1 cellular context compared by ENCODE assay signal in genomic region chr4:128560754-128561495, GRCh38.
TF ChIP-seq lines count a peak whose summit lies in the region.

No MANE protein-coding gene starts in this region.

TF ChIP-seq in K562, 482 proteins besides CTCF, POLR2A, EP300 and RAD21 (continued from another document and continues in another):
- no peak for TF ChIP-seq E2F5 (CRISPR knock-in tag; IDR thresholded peaks at IDR 0.05)
- no peak for TF ChIP-seq POLR2B (IDR thresholded peaks at IDR 0.05; ENCODE audit: low read depth, partially characterized antibody)
- 0 out of 2 replicates have a peak, but pooled peaks have one; percentile 71 for TF ChIP-seq ZNF175 (CRISPR knock-in tag; IDR thresholded peaks at IDR 0.05; ENCODE audit: low read depth)
- TF ChIP-seq FOXJ2 (tag; IDR thresholded peaks at IDR 0.05) = peak; percentile 64; the same call in 1 of the 2 replicates
- TF ChIP-seq CBX8 (IDR thresholded peaks at IDR 0.05; ENCODE audit: borderline replicate concordance, extremely low read depth, low read depth, low read length, poor library complexity, severe bottlenecking) = no peak
- peak; percentile 67; the same call in 1 of the 2 replicates for TF ChIP-seq HDAC2 (IDR thresholded peaks at IDR 0.05)
- TF ChIP-seq CC2D1A (IDR thresholded peaks at IDR 0.05) = no peak
- TF ChIP-seq ZKSCAN3 (CRISPR knock-in tag; IDR thresholded peaks at IDR 0.05) = no peak
- no peak for TF ChIP-seq SIN3B (IDR thresholded peaks at IDR 0.05; ENCODE audit: low read depth)
- no peak for TF ChIP-seq E2F6 (IDR thresholded peaks at IDR 0.05; ENCODE audit: borderline replicate concordance in 1 of 2, extremely low read depth in 1 of 2, insufficient read depth in 1 of 2, insufficient read length in 1 of 2, low read depth in 1 of 2, low read length in 1 of 2, poor library complexity in 1 of 2, severe bottlenecking in 1 of 2)
- TF ChIP-seq MECOM (CRISPR knock-in tag; IDR thresholded peaks at IDR 0.05) = no peak
- no peak for TF ChIP-seq POLR2AphosphoS2 (IDR thresholded peaks at IDR 0.05; ENCODE audit: low read length)
- TF ChIP-seq RBM14 (IDR thresholded peaks at IDR 0.05; ENCODE audit: borderline replicate concordance, insufficient read depth, low read depth, low read length) = no peak
- TF ChIP-seq SP2 (IDR thresholded peaks at IDR 0.05; ENCODE audit: extremely low read depth, low read depth, low read length, poor library complexity, severe bottlenecking) = no peak
- TF ChIP-seq SMARCB1 (IDR thresholded peaks at IDR 0.05; ENCODE audit: insufficient read length, low read depth) = no peak
- peak; percentile 46 for TF ChIP-seq PKNOX1 (IDR thresholded peaks at IDR 0.05)
- no peak for TF ChIP-seq ZNF384 (IDR thresholded peaks at IDR 0.05; ENCODE audit: low read depth, low read length)
- TF ChIP-seq KHSRP (IDR thresholded peaks at IDR 0.05) = no peak
- TF ChIP-seq ZNF79 (CRISPR knock-in tag; IDR thresholded peaks at IDR 0.05; ENCODE audit: low read depth) = no peak
- no peak for TF ChIP-seq CREB1 (IDR thresholded peaks at IDR 0.05)
- TF ChIP-seq CREB1 (CRISPR knock-in tag; IDR thresholded peaks at IDR 0.05) = no peak
- peak; percentile 14; the same call in 1 of the 2 replicates for TF ChIP-seq ARID1B (IDR thresholded peaks at IDR 0.05)
- TF ChIP-seq SMAD3 (CRISPR knock-in tag; conservative IDR thresholded peaks at IDR 0.05) = no peak
- no peak for TF ChIP-seq TBL1XR1 (IDR thresholded peaks at IDR 0.05; ENCODE audit: low read length in 2 of 2)
- TF ChIP-seq RBM25 (IDR thresholded peaks at IDR 0.05; ENCODE audit: low read depth, low read length, severe bottlenecking) = no peak
- TF ChIP-seq LEF1 (IDR thresholded peaks at IDR 0.05) = no peak; the same call in 1 of the 2 replicates
- no peak for TF ChIP-seq CREBBP (IDR thresholded peaks at IDR 0.05; ENCODE audit: low read depth, low read length)
- TF ChIP-seq ESRRB (CRISPR knock-in tag; IDR thresholded peaks at IDR 0.05; ENCODE audit: borderline replicate concordance) = no peak
- TF ChIP-seq PCBP1 (IDR thresholded peaks at IDR 0.05; ENCODE audit: low read depth, low read length, poor library complexity, severe bottlenecking) = no peak
- TF ChIP-seq ATF2 (CRISPR knock-in tag; IDR thresholded peaks at IDR 0.05) = no peak
- no peak for TF ChIP-seq ZC3H4 (CRISPR knock-in tag; IDR thresholded peaks at IDR 0.05; ENCODE audit: borderline replicate concordance)
- TF ChIP-seq PHTF2 (CRISPR knock-in tag; IDR thresholded peaks at IDR 0.05) = no peak
- no peak for TF ChIP-seq TCF15 (CRISPR knock-in tag; IDR thresholded peaks at IDR 0.05)
- no peak for TF ChIP-seq HDAC6 (IDR thresholded peaks at IDR 0.05; ENCODE audit: low read depth, low read length)
- no peak for TF ChIP-seq ZNF830 (CRISPR knock-in tag; IDR thresholded peaks at IDR 0.05)
- no peak for TF ChIP-seq BRF2 (IDR thresholded peaks at IDR 0.05; ENCODE audit: borderline replicate concordance, insufficient read depth, insufficient read length)
- no peak for TF ChIP-seq HNRNPH1 (optimal IDR thresholded peaks at IDR 0.05; ENCODE audit: low read depth, low read length)
- TF ChIP-seq ZNF23 (CRISPR knock-in tag; IDR thresholded peaks at IDR 0.05) = no peak
- TF ChIP-seq SAP30 (IDR thresholded peaks at IDR 0.05; ENCODE audit: borderline replicate concordance, insufficient read depth, low read depth, low read length, poor library complexity, severe bottlenecking) = no peak
- TF ChIP-seq HLTF (IDR thresholded peaks at IDR 0.05) = no peak
- no peak for TF ChIP-seq AFF1 (IDR thresholded peaks at IDR 0.05; ENCODE audit: low read depth in 1 of 2, partially characterized antibody in 2 of 2)
- no peak for TF ChIP-seq RFX5 (IDR thresholded peaks at IDR 0.05; ENCODE audit: low read depth, low read length)
- TF ChIP-seq ZNF518B (CRISPR knock-in tag; IDR thresholded peaks at IDR 0.05) = no peak
- no peak for TF ChIP-seq POLR2H (tag; IDR thresholded peaks at IDR 0.05; ENCODE audit: low read depth)
- TF ChIP-seq, protein P1, sequence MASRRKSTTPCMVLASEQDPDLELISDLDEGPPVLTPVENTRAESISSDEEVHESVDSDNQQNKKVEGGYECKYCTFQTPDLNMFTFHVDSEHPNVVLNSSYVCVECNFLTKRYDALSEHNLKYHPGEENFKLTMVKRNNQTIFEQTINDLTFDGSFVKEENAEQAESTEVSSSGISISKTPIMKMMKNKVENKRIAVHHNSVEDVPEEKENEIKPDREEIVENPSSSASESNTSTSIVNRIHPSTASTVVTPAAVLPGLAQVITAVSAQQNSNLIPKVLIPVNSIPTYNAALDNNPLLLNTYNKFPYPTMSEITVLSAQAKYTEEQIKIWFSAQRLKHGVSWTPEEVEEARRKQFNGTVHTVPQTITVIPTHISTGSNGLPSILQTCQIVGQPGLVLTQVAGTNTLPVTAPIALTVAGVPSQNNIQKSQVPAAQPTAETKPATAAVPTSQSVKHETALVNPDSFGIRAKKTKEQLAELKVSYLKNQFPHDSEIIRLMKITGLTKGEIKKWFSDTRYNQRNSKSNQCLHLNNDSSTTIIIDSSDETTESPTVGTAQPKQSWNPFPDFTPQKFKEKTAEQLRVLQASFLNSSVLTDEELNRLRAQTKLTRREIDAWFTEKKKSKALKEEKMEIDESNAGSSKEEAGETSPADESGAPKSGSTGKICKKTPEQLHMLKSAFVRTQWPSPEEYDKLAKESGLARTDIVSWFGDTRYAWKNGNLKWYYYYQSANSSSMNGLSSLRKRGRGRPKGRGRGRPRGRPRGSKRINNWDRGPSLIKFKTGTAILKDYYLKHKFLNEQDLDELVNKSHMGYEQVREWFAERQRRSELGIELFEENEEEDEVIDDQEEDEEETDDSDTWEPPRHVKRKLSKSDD (conservative IDR thresholded peaks at IDR 0.05; ENCODE audit: low read length) = no peak
